ENCODE assay signal across 9 cellular contexts in the genomic region with DNA sequence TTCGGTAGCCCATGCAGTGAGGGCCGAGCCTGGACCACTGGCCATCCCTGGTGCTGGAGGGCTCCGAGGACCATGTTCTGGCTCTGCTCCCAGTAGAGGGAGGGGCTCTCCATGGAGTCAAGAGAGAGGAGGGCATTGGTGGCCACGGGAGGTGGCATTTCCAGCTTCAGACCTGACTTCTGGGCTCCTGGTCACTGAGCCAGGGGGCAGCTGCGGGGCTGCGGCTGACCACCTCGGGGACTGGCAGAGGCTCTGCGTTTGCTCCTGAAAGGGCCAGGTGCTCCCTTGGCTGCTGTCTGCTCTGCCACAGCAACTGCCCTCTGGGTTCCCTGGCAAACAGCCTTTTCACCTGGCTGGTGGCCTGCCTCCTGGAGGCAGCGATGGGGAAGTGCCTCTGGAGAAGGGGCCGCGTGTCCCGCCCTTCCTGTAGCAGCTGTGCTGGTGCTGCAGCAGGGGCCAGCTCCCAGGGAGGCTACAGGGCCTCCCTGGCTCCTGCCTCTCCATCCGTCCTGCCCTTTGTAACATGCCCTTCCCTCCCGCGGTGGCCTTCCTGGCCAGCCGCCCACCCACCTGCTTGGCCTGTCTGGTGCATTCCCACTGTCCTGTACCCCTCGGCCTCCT.
A peak's percentile ranks its signal among the peaks of the same experiment; 100 is the strongest.
DNase-seq lines count a peak whose midpoint lies in the region; ATAC-seq and TF ChIP-seq lines count a peak whose summit lies in the region.
"Had no signal": no experiment of that assay in that cellular context is flagged by ENCODE, and none has a peak within 500 bp of the region (broad histone marks: within the 10 kb centered on the region; RNA-seq: fewer than 3 reads in every experiment).

No MANE protein-coding gene starts in this region.

- no peak overlapping the region for H3K27ac ChIP-seq in heart right ventricle
- H3K27ac ChIP-seq in right atrium auricular region = no peak overlapping the region
- H3K27ac ChIP-seq in upper lobe of left lung = no peak overlapping the region

- peak in 6 of 9 donors; percentile 19 to 37 (median 22) for TF ChIP-seq CTCF in heart right ventricle (IDR thresholded peaks at IDR 0.05)
- peak in 1 of 2 donors; percentile 32 for TF ChIP-seq CTCF in right atrium auricular region (IDR thresholded peaks at IDR 0.05)
- TF ChIP-seq CTCF in upper lobe of left lung (IDR thresholded peaks at IDR 0.05) = peak in 1 of 6 experiments; percentile 12
- TF ChIP-seq CTCF in omental fat pad (IDR thresholded peaks at IDR 0.05) = no peak

- ATAC-seq in heart right ventricle (peak in 3 of 8 donors; percentile 19 to 36 (median 26)), Right ventricle myocardium inferior (no peak), upper lobe of left lung (ENCODE audit: low FRiP score in 2 of 2) (no peak), omental fat pad (ENCODE audit: low FRiP score) (no peak)
- ATAC-seq: naive thymus-derived CD4-positive, alpha-beta T cell had no signal

- H3K36me3 ChIP-seq in heart right ventricle (no peaks in the 10 kb centered on the region), NT2/D1 (ENCODE audit: insufficient read depth, insufficient read length, low read length) (peaks cover 18% of the 10 kb centered on the region), right atrium auricular region (no peaks in the 10 kb centered on the region), upper lobe of left lung (no peaks in the 10 kb centered on the region)

- H3K9ac ChIP-seq in NT2/D1 (ENCODE audit: insufficient read length, low read depth) = no peak overlapping the region

- H3K4me3 ChIP-seq in heart right ventricle (no peak overlapping the region), NT2/D1 (ENCODE audit: insufficient read length, low read depth) (no peak overlapping the region), right atrium auricular region (no peak overlapping the region), upper lobe of left lung (no peak overlapping the region)

- H3K27me3 ChIP-seq in heart right ventricle (peaks cover 9 to 56% (median 40%) of the 10 kb centered on the region in 7 donors), NT2/D1 (ENCODE audit: insufficient read depth, insufficient read length) (no peaks in the 10 kb centered on the region), right atrium auricular region (peaks cover 0 to 11% of the 10 kb centered on the region in 2 donors), upper lobe of left lung (peaks cover 0 to 16% (median 4%) of the 10 kb centered on the region in 4 donors)

- intact Hi-C loops in heart right ventricle (cut with DNase I) (no loop called here), Right ventricle myocardium inferior (cut with DNase I) (no loop called here)

- WGBS in heart right ventricle, 2 donors = 43 to 49% methylated on average over 17 of the region's 17 CpGs
- 46 to 54% methylated on average over 6 to 15 of the region's 17 CpGs for WGBS in upper lobe of left lung, 2 donors

- H3K9me3 ChIP-seq in heart right ventricle (no peaks in the 10 kb centered on the region), NT2/D1 (ENCODE audit: insufficient read depth, low read length) (no peaks in the 10 kb centered on the region), right atrium auricular region (no peaks in the 10 kb centered on the region), upper lobe of left lung (no peaks in the 10 kb centered on the region)

- DNase-seq in heart right ventricle (no peak), Right ventricle myocardium inferior (ENCODE audit: missing footprints) (no peak), NT2/D1 (ENCODE audit: low read depth, low spot score) (peak; percentile 18), right atrium auricular region (ENCODE audit: low spot score) (peak; percentile 18), upper lobe of left lung (peak; percentile 19 to 39), RKO (ENCODE audit: low spot score) (no peak), omental fat pad (ENCODE audit: low spot score) (no peak), UCSD-AML1 (lab: John Stamatoyannopoulos, UW; ENCODE audit: unreplicated experiment) (no peak)

- TF ChIP-seq EP300 in upper lobe of left lung (IDR thresholded peaks at IDR 0.05) = no peak

- TF ChIP-seq POLR2A in upper lobe of left lung (IDR thresholded peaks at IDR 0.05) = no peak

- H3K4me1 ChIP-seq in heart right ventricle (peaks cover 0 to 9% (median 0%) of the 10 kb centered on the region in 9 donors), NT2/D1 (ENCODE audit: insufficient read depth, insufficient read length) (peaks cover 9% of the 10 kb centered on the region), right atrium auricular region (peaks cover 0 to 7% of the 10 kb centered on the region in 2 donors), upper lobe of left lung (peaks cover 0 to 13% (median 4%) of the 10 kb centered on the region in 4 donors)

Comparison
In these comparisons a context has a peak if more than half of its experiments do, and no peak if none do; other contexts are left out.
1. DNase-seq: peak in NT2/D1 (single experiment), right atrium auricular region (single experiment) and upper lobe of left lung (2 of 2); none in heart right ventricle (0 of 2), Right ventricle myocardium inferior (single experiment), RKO (single experiment), omental fat pad (single experiment) and UCSD-AML1 (single experiment).
2. CTCF ChIP-seq: peak in heart right ventricle (6 of 9); none in omental fat pad (0 of 3).